In the genomic region with DNA sequence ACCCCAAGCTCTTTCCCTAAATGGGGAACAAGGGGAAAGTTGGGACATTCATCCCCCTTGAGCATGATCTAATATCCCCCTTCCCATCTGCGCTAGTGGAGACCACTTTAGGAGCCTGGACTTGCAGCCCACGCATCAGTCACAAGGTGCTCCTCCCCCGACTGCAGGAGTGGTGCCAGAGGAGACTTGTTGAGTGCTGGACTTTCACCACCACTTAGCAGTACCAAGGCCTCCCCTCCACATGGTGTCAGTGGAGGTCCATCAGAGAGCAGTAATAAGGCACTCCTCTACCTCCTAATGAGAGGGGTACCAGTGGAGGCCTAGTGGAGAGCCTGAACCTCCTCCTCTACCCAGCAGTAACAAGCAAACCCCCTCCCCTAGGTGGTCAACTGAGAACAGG, we compare ENCODE assay signal across 9 cellular contexts. TPM values are rescaled to one million over a fixed set of nuclear protein-coding genes. Genes with fewer than 3 reads are reported as not detected.
DNase-seq lines count a peak whose midpoint lies in the region; ATAC-seq and TF ChIP-seq lines count a peak whose summit lies in the region.
"Had no signal": no experiment of that assay in that cellular context is flagged by ENCODE, and none has a peak within 500 bp of the region (broad histone marks: within the 10 kb centered on the region; RNA-seq: fewer than 3 reads in every experiment).

No MANE protein-coding gene starts in this region.

- H3K4me1 ChIP-seq in breast epithelium (no peaks in the 10 kb centered on the region), mesenchymal stem cell (ENCODE audit: control insufficient read depth, insufficient read depth, low read depth, low read length) (peaks cover 1% of the 10 kb centered on the region), smooth muscle cell (ENCODE audit: low read depth) (no peaks in the 10 kb centered on the region), right atrium auricular region (no peaks in the 10 kb centered on the region)

- no peak overlapping the region for H3K4me2 ChIP-seq in mesenchymal stem cell (ENCODE audit: low read length, poor library complexity, severe bottlenecking)
- H3K4me2 ChIP-seq in smooth muscle cell: no peak overlapping the region

- H3K4me1 Mint-ChIP-seq in MCF 10A (ENCODE audit: insufficient read depth, unreplicated experiment): no peaks in the 10 kb centered on the region

- no peaks in the 10 kb centered on the region for H4K20me1 ChIP-seq in smooth muscle cell (ENCODE audit: low read depth)

- H3K9me3 Mint-ChIP-seq in MCF 10A (ENCODE audit: unreplicated experiment): no peaks in the 10 kb centered on the region

- H3K27ac ChIP-seq in breast epithelium (no peak overlapping the region), mesenchymal stem cell (ENCODE audit: low read length, poor library complexity, severe bottlenecking) (no peak overlapping the region), smooth muscle cell (ENCODE audit: low read depth) (no peak overlapping the region), right atrium auricular region (no peak overlapping the region)

- no peak for TF ChIP-seq POLR2A in breast epithelium (IDR thresholded peaks at IDR 0.05)

- H2BK120ac ChIP-seq in mesenchymal stem cell (ENCODE audit: low read depth, low read length): no peak overlapping the region

- no peak overlapping the region for H2AFZ ChIP-seq in mesenchymal stem cell (ENCODE audit: low read depth, low read length)
- no peak overlapping the region for H2AFZ ChIP-seq in smooth muscle cell (ENCODE audit: low read depth)

- H3K14ac ChIP-seq in mesenchymal stem cell (ENCODE audit: low read length in 2 of 2): no peak overlapping the region

- intact Hi-C loops in MCF 10A (cut with micrococcal nuclease) (no loop called here), breast epithelium (cut with DNase I; ENCODE audit: low total_unique reads) (no loop called here)

- H3K9ac ChIP-seq in mesenchymal stem cell (ENCODE audit: low read length) (no peak overlapping the region), smooth muscle cell (ENCODE audit: low read depth) (no peak overlapping the region)

- no peak overlapping the region for H2BK15ac ChIP-seq in mesenchymal stem cell (ENCODE audit: low read depth, poor library complexity, severe bottlenecking)

- DNase-seq in MCF 10A (ENCODE audit: unreplicated experiment) (peak; percentile 8), breast epithelium (ENCODE audit: low spot score in 2 of 2) (no peak), mesenchymal stem cell (peak; percentile 41), smooth muscle cell (lab: John Stamatoyannopoulos, UW; ENCODE audit: unreplicated experiment) (no peak), DMS153 treated with DMSO at 0.1 percent for 48 hours (lab: John Stamatoyannopoulos, UW; ENCODE audit: unreplicated experiment) (no peak), right atrium auricular region (ENCODE audit: low spot score) (no peak)
- peak; percentile 6 to 10 for DNase-seq in activated CD4-positive, alpha-beta T cell treated with anti-CD3 and anti-CD28 coated beads, Interleukin-2, amount 50 U/mL, for 4 hours

- H2BK5ac ChIP-seq in mesenchymal stem cell (ENCODE audit: low read depth, low read length, poor library complexity, severe bottlenecking): no peak overlapping the region

- no peak overlapping the region for H3K27ac Mint-ChIP-seq in MCF 10A (ENCODE audit: low read depth, unreplicated experiment)

- H3K36me3 ChIP-seq in breast epithelium (no peaks in the 10 kb centered on the region), mesenchymal stem cell (ENCODE audit: control insufficient read depth in 1 of 2, insufficient read depth in 2 of 2, low read depth in 1 of 2, low read length in 2 of 2) (no peaks in the 10 kb centered on the region), smooth muscle cell (ENCODE audit: low read depth) (no peaks in the 10 kb centered on the region), right atrium auricular region (no peaks in the 10 kb centered on the region)

- no peak overlapping the region for H3K18ac ChIP-seq in mesenchymal stem cell (ENCODE audit: low read depth in 1 of 2, low read length in 2 of 2)

- no peak overlapping the region for H3K4ac ChIP-seq in mesenchymal stem cell (ENCODE audit: low read depth in 1 of 2, low read length in 2 of 2)

- no peaks in the 10 kb centered on the region for H3K79me2 ChIP-seq in smooth muscle cell (ENCODE audit: low read depth)

- no peak overlapping the region for H4K8ac ChIP-seq in mesenchymal stem cell (ENCODE audit: low read length)

- H4K91ac ChIP-seq in mesenchymal stem cell (ENCODE audit: low read length): no peak overlapping the region

- no peaks in the 10 kb centered on the region for H3K36me3 Mint-ChIP-seq in MCF 10A (ENCODE audit: insufficient read depth, unreplicated experiment)

- no peaks in the 10 kb centered on the region for H3K9me3 ChIP-seq in breast epithelium
- no peaks in the 10 kb centered on the region for H3K9me3 ChIP-seq in mesenchymal stem cell (ENCODE audit: control insufficient read depth, low read length)
- no peaks in the 10 kb centered on the region for H3K9me3 ChIP-seq in smooth muscle cell (replicated peaks; ENCODE audit: low read depth)
- no peaks in the 10 kb centered on the region for H3K9me3 ChIP-seq in right atrium auricular region

- H3K4me3 ChIP-seq in breast epithelium (no peak overlapping the region), mesenchymal stem cell (ENCODE audit: insufficient read depth in 1 of 2, low read depth in 1 of 2, low read length in 2 of 2) (no peak overlapping the region), smooth muscle cell (no peak overlapping the region), right atrium auricular region (no peak overlapping the region)

- BruUV-seq in MCF 10A (replicated peaks; lab: Mats Ljungman, UMichigan): no TSS peak

- no peak overlapping the region for H3K23ac ChIP-seq in mesenchymal stem cell (ENCODE audit: low read length in 2 of 2)

- no peak overlapping the region for H3K4me3 Mint-ChIP-seq in MCF 10A (ENCODE audit: unreplicated experiment)

- no peak overlapping the region for H2BK12ac ChIP-seq in mesenchymal stem cell (ENCODE audit: low read length in 2 of 2)

- H3K27me3 Mint-ChIP-seq in MCF 10A (ENCODE audit: insufficient read depth, unreplicated experiment): no peaks in the 10 kb centered on the region

- peak; percentile 72 for ATAC-seq in HG03159 (IDR thresholded peaks at IDR 0.05; ENCODE audit: unreplicated experiment)
- ATAC-seq: left colon had no signal

- no peak for TF ChIP-seq CTCF in MCF 10A (IDR thresholded peaks at IDR 0.05; ENCODE audit: unreplicated experiment)
- no peak for TF ChIP-seq CTCF in breast epithelium (IDR thresholded peaks at IDR 0.05)
- no peak for TF ChIP-seq CTCF in smooth muscle cell (IDR thresholded peaks at IDR 0.05; ENCODE audit: borderline replicate concordance, insufficient read depth, poor library complexity, severe bottlenecking)
- TF ChIP-seq CTCF in right atrium auricular region (IDR thresholded peaks at IDR 0.05): no peak

- H3K79me1 ChIP-seq in mesenchymal stem cell (replicated peaks; ENCODE audit: low read length, poor library complexity, severe bottlenecking): peaks cover 1% of the 10 kb centered on the region

- WGBS in mesenchymal stem cell: 64% methylated on average over 3 of the region's 3 CpGs
- 77% methylated on average over 3 of the region's 3 CpGs for WGBS in smooth muscle cell (ENCODE audit: low lambda C conversion rate)

- H2AK5ac ChIP-seq in mesenchymal stem cell (ENCODE audit: low read length, severe bottlenecking): peak overlapping the region; percentile 32

- CTCF ChIA-PET in MCF 10A (lab: Yijun Ruan, JAX): no interaction called here

- H3F3A ChIP-seq in smooth muscle cell (ENCODE audit: low read depth): no peaks in the 10 kb centered on the region

- no peaks in the 10 kb centered on the region for H3K27me3 ChIP-seq in breast epithelium
- no peaks in the 10 kb centered on the region for H3K27me3 ChIP-seq in mesenchymal stem cell (ENCODE audit: control insufficient read depth in 1 of 2, insufficient read depth in 1 of 2, low read length in 2 of 2)
- H3K27me3 ChIP-seq in smooth muscle cell (ENCODE audit: low read depth): no peaks in the 10 kb centered on the region
- H3K27me3 ChIP-seq in right atrium auricular region: no peaks in the 10 kb centered on the region

- POLR2A ChIA-PET in MCF 10A (lab: Yijun Ruan, JAX): interaction anchor here (0.7 to 1.0 kb wide), 2 partner anchors 17 to 22 kb away, joined by 3 read pairs; partner anchors contain the start of genes CAB39L and SETDB2

RNA-seq across cellular contexts. Expression of gene CAB39L, which starts 22.5 kb away (rescaled TPM):
- total RNA-seq in MCF 10A (2022): 6.2 and 11.1 TPM in 2 replicates
- total RNA-seq in breast epithelium: 10 to 100 TPM; 40.0 to 92.1 (median 44.8) TPM
- polyA plus RNA-seq in mesenchymal stem cell (2013, experiment 1 of 2): 8.7 TPM
- 9.3 TPM for polyA plus RNA-seq in mesenchymal stem cell (2013, experiment 2 of 2)
- 13.8 and 19.7 TPM in 2 replicates for total RNA-seq in smooth muscle cell
- polyA plus RNA-seq in smooth muscle cell: 10.1 and 13.2 TPM in 2 replicates
- 10 to 100 TPM; 24.3 to 27.1 TPM for total RNA-seq in right atrium auricular region

RNA-seq across cellular contexts. Expression of gene SETDB2, which starts 22.7 kb away (rescaled TPM):
- total RNA-seq in MCF 10A (2022) (6.1 and 7.3 TPM in 2 replicates), breast epithelium (10 to 100 TPM in 2 of 3 donors, 1 to 10 TPM in 1; 9.9 to 17.0 (median 12.8) TPM), smooth muscle cell (4.9 and 8.5 TPM in 2 replicates), right atrium auricular region (10 to 100 TPM in 1 of 2 donors, 1 to 10 TPM in 1; 7.3 to 12.4 TPM)
- 7.4 TPM for polyA plus RNA-seq in mesenchymal stem cell (2013, experiment 1 of 2)
- polyA plus RNA-seq in mesenchymal stem cell (2013, experiment 2 of 2): 7.1 TPM
- polyA plus RNA-seq in smooth muscle cell: 3.5 and 4.5 TPM in 2 replicates

Comparison
In these comparisons a context has a peak if more than half of its experiments do, and no peak if none do; other contexts are left out.
1. DNase-seq: peak in MCF 10A (single experiment), activated CD4-positive, alpha-beta T cell treated with anti-CD3 and anti-CD28 coated beads, Interleukin-2, amount 50 U/mL, for 4 hours (2 of 2) and mesenchymal stem cell (single experiment); none in breast epithelium (0 of 2), smooth muscle cell (single experiment), DMS153 treated with DMSO at 0.1 percent for 48 hours (single experiment) and right atrium auricular region (single experiment).